ENCODE assay signal across 8 cellular contexts in the genomic region with DNA sequence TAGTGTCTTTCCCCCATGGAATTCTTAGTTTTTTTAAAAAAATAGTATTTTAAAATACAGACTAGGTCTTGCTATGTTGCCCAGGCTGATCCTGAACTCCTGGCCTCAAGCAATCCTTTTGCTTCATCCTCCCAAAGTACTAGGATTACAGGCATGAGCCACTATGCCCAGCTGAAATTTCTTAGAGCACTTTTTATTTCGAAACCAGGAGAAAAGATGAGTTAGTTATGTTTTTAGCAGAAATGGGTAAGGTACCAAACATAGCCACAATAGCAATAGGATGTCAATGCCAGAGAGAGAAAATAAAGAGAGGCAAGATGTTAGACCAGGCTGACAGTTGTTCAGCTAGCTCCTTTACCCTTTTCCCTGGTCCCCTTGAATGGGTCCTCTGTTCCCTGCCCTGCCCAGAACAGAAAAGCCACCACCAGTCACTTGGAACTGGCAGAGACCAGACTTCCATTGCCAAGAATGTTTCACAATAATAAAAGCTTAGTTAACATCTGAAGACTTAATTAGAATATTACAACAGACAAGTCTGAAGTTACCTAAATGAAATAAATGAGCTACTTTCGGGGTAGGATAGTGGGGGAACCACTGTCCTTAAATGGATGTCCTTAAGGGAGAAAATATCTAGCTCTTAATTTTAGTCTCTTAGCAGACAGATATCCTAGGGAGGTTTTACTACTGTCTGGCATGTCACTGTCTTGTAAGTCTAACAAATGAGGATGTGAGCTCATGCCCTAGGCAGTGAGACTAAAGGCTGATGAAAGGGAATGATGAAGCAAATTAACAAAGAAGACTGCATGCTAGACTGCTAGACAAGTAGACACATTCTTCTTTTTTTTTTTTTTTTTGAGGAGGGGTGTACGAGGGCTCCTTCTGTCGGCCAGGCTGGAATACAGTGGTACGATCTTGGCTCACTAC. TPM values are rescaled to one million over a fixed set of nuclear protein-coding genes. Genes with fewer than 3 reads are reported as not detected.
DNase-seq lines count a peak whose midpoint lies in the region; ATAC-seq and TF ChIP-seq lines count a peak whose summit lies in the region.

No MANE protein-coding gene starts in this region.

- H3K27ac ChIP-seq in foreskin keratinocyte = peak overlapping the region; percentile 47

- ATAC-seq in foreskin keratinocyte (peak; percentile 71), GM18520 (IDR thresholded peaks at IDR 0.05; ENCODE audit: unreplicated experiment) (no peak)

- H3K27me3 ChIP-seq in foreskin keratinocyte = no peaks in the 10 kb centered on the region

- in situ Hi-C loops in G401 (cut with HindIII; ENCODE audit: low sequenced_read_pairs) = loop anchor here (5.0 kb wide), 1 partner anchor 43 kb away; no protein-coding TSS in a partner anchor

- peak; percentile 34 for DNase-seq in G401 (ENCODE audit: low spot score)
- DNase-seq in SKM-1 (lab: John Stamatoyannopoulos, UW; ENCODE audit: unreplicated experiment) = peak; percentile 91
- peak; percentile 74 to 85 for DNase-seq in foreskin keratinocyte
- DNase-seq in putamen (ENCODE audit: low spot score) = peak; percentile 77
- no peak for DNase-seq in activated CD8-positive, alpha-beta memory T cell treated with anti-CD3 and anti-CD28 coated beads, Interleukin-2, amount 50 U/mL, for 48 hours
- DNase-seq in NCI-H524 treated with DMSO at 0.1 percent for 48 hours (lab: John Stamatoyannopoulos, UW) = no peak
- DNase-seq in NCI-H1092 treated with DMSO at 0.1 percent for 48 hours (lab: John Stamatoyannopoulos, UW) = no peak

- TF ChIP-seq CTCF in foreskin keratinocyte (conservative IDR thresholded peaks at IDR 0.05) = peak; percentile 10

- H3K4me1 ChIP-seq in foreskin keratinocyte = peaks cover 13% of the 10 kb centered on the region

RNA-seq across cellular contexts. Expression of a gene that starts 54.2 kb away (rescaled TPM):
- 10.2 TPM in 2 replicates for total RNA-seq in G401 (2014; rRNA removed; shearing (Covaris generic))
- 42.2 and 47.3 TPM in 2 replicates for total RNA-seq in foreskin keratinocyte
- polyA plus RNA-seq in foreskin keratinocyte = 4.5 TPM in 2 replicates

Comparison
In these comparisons a context has a peak if more than half of its experiments do, and no peak if none do; other contexts are left out.
1. DNase-seq: peak in G401 (single experiment), SKM-1 (single experiment), foreskin keratinocyte (2 of 2) and putamen (single experiment); none in activated CD8-positive, alpha-beta memory T cell treated with anti-CD3 and anti-CD28 coated beads, Interleukin-2, amount 50 U/mL, for 48 hours (single experiment), NCI-H524 treated with DMSO at 0.1 percent for 48 hours (single experiment) and NCI-H1092 treated with DMSO at 0.1 percent for 48 hours (single experiment).